In the genomic region with DNA sequence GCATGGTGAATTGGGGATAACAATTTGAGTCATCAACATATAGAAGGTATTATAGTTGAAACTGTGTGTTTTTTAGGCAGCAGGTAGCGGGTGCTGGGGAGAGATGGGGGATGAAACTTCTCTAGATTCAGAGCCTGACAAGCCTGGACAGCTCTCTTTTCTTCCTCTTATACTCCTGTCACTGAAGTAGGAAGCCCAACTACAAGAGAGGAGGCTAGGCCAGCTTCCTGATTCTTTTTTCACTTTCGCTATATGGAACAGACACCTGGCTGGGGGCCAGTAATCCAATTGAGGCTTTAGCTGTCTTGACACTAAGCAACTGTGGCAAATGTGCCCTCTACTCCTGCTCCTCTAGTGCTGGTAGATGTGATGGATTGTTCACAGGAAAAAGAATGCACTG, we compare ENCODE assay signal across 1 cellular context.
TF ChIP-seq lines count a peak whose summit lies in the region.

No MANE protein-coding gene starts in this region.

TF ChIP-seq in endothelial cell of umbilical vein, 7 proteins besides CTCF, POLR2A, EP300 and RAD21:
- TF ChIP-seq EZH2 (IDR thresholded peaks at IDR 0.05; ENCODE audit: borderline replicate concordance, low read depth, low read length, severe bottlenecking) (no peak), FOS (IDR thresholded peaks at IDR 0.05; ENCODE audit: borderline replicate concordance, insufficient read depth, low read length) (no peak), JUN (IDR thresholded peaks at IDR 0.05; ENCODE audit: borderline replicate concordance, insufficient read depth, insufficient read length, low read depth) (no peak), GATA2 (IDR thresholded peaks at IDR 0.05; ENCODE audit: insufficient read depth, insufficient read length, low read depth, low read length) (no peak), POLR2AphosphoS5 (IDR thresholded peaks at IDR 0.05; ENCODE audit: insufficient read depth, low read depth, low read length) (no peak), MYC (IDR thresholded peaks at IDR 0.05; ENCODE audit: low read depth, low read length) (no peak)
- TF ChIP-seq, protein P1, sequence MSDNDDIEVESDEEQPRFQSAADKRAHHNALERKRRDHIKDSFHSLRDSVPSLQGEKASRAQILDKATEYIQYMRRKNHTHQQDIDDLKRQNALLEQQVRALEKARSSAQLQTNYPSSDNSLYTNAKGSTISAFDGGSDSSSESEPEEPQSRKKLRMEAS (IDR thresholded peaks at IDR 0.05; ENCODE audit: insufficient read depth, insufficient read length) = no peak
